In the genomic region with DNA sequence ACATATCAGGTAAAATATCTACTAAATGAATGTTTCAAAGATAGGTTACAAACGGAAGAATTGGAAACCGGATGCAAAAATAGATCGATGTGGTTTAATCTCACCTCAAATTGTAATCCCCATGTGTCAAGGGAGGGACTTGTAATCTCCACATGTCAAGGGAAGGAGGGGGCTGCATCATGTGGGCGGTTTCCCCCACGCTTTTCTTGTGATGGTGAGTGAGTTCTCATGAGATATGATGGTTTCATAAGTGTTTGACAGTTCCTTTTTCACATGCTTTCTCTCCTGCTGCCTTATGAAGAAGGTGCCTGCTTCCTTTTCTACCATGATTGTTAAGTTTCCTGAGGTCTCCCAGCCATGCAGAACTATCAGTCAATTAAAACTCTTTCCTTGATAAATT, we compare ENCODE assay signal across 1 cellular context.
TF ChIP-seq lines count a peak whose summit lies in the region.

No MANE protein-coding gene starts in this region.

TF ChIP-seq in K562, 482 proteins besides CTCF, POLR2A, EP300 and RAD21 (continued from another document):
- TF ChIP-seq, protein P1, sequence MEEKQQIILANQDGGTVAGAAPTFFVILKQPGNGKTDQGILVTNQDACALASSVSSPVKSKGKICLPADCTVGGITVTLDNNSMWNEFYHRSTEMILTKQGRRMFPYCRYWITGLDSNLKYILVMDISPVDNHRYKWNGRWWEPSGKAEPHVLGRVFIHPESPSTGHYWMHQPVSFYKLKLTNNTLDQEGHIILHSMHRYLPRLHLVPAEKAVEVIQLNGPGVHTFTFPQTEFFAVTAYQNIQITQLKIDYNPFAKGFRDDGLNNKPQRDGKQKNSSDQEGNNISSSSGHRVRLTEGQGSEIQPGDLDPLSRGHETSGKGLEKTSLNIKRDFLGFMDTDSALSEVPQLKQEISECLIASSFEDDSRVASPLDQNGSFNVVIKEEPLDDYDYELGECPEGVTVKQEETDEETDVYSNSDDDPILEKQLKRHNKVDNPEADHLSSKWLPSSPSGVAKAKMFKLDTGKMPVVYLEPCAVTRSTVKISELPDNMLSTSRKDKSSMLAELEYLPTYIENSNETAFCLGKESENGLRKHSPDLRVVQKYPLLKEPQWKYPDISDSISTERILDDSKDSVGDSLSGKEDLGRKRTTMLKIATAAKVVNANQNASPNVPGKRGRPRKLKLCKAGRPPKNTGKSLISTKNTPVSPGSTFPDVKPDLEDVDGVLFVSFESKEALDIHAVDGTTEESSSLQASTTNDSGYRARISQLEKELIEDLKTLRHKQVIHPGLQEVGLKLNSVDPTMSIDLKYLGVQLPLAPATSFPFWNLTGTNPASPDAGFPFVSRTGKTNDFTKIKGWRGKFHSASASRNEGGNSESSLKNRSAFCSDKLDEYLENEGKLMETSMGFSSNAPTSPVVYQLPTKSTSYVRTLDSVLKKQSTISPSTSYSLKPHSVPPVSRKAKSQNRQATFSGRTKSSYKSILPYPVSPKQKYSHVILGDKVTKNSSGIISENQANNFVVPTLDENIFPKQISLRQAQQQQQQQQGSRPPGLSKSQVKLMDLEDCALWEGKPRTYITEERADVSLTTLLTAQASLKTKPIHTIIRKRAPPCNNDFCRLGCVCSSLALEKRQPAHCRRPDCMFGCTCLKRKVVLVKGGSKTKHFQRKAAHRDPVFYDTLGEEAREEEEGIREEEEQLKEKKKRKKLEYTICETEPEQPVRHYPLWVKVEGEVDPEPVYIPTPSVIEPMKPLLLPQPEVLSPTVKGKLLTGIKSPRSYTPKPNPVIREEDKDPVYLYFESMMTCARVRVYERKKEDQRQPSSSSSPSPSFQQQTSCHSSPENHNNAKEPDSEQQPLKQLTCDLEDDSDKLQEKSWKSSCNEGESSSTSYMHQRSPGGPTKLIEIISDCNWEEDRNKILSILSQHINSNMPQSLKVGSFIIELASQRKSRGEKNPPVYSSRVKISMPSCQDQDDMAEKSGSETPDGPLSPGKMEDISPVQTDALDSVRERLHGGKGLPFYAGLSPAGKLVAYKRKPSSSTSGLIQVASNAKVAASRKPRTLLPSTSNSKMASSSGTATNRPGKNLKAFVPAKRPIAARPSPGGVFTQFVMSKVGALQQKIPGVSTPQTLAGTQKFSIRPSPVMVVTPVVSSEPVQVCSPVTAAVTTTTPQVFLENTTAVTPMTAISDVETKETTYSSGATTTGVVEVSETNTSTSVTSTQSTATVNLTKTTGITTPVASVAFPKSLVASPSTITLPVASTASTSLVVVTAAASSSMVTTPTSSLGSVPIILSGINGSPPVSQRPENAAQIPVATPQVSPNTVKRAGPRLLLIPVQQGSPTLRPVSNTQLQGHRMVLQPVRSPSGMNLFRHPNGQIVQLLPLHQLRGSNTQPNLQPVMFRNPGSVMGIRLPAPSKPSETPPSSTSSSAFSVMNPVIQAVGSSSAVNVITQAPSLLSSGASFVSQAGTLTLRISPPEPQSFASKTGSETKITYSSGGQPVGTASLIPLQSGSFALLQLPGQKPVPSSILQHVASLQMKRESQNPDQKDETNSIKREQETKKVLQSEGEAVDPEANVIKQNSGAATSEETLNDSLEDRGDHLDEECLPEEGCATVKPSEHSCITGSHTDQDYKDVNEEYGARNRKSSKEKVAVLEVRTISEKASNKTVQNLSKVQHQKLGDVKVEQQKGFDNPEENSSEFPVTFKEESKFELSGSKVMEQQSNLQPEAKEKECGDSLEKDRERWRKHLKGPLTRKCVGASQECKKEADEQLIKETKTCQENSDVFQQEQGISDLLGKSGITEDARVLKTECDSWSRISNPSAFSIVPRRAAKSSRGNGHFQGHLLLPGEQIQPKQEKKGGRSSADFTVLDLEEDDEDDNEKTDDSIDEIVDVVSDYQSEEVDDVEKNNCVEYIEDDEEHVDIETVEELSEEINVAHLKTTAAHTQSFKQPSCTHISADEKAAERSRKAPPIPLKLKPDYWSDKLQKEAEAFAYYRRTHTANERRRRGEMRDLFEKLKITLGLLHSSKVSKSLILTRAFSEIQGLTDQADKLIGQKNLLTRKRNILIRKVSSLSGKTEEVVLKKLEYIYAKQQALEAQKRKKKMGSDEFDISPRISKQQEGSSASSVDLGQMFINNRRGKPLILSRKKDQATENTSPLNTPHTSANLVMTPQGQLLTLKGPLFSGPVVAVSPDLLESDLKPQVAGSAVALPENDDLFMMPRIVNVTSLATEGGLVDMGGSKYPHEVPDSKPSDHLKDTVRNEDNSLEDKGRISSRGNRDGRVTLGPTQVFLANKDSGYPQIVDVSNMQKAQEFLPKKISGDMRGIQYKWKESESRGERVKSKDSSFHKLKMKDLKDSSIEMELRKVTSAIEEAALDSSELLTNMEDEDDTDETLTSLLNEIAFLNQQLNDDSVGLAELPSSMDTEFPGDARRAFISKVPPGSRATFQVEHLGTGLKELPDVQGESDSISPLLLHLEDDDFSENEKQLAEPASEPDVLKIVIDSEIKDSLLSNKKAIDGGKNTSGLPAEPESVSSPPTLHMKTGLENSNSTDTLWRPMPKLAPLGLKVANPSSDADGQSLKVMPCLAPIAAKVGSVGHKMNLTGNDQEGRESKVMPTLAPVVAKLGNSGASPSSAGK (IDR thresholded peaks at IDR 0.05), result peak; percentile 33; the same call in 1 of the 2 replicates
- TF ChIP-seq, protein P2, sequence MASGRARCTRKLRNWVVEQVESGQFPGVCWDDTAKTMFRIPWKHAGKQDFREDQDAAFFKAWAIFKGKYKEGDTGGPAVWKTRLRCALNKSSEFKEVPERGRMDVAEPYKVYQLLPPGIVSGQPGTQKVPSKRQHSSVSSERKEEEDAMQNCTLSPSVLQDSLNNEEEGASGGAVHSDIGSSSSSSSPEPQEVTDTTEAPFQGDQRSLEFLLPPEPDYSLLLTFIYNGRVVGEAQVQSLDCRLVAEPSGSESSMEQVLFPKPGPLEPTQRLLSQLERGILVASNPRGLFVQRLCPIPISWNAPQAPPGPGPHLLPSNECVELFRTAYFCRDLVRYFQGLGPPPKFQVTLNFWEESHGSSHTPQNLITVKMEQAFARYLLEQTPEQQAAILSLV (tag; IDR thresholded peaks at IDR 0.05), result peak; percentile 76; the same call in 1 of the 2 replicates
- TF ChIP-seq FUS (optimal IDR thresholded peaks at IDR 0.05; ENCODE audit: low read depth, low read length) (no peak), POLR3A (IDR thresholded peaks at IDR 0.05; ENCODE audit: borderline replicate concordance, extremely low read depth, insufficient read depth, insufficient read length) (no peak), L3MBTL2 (IDR thresholded peaks at IDR 0.05) (peak; percentile 35; the same call in 1 of the 2 replicates), DMBX1 (CRISPR knock-in tag; IDR thresholded peaks at IDR 0.05; ENCODE audit: borderline replicate concordance) (0 out of 2 replicates have a peak, but pooled peaks have one; percentile 18), CEBPG (CRISPR knock-in tag; IDR thresholded peaks at IDR 0.05) (no peak), CEBPG (tag; conservative IDR thresholded peaks at IDR 0.05 in 1 of 2, IDR thresholded peaks at IDR 0.05 in 1 of 2) (peak in 1 of 2 experiments; percentile 59; a peak in 2 of 4 replicates), MAFF (IDR thresholded peaks at IDR 0.05; ENCODE audit: low read length) (no peak), CEBPB (tag; IDR thresholded peaks at IDR 0.05) (peak; percentile 53), POLR2G (IDR thresholded peaks at IDR 0.05; ENCODE audit: low read depth, low read length) (no peak), ZNF75A (CRISPR knock-in tag; IDR thresholded peaks at IDR 0.05) (no peak), ZZZ3 (IDR thresholded peaks at IDR 0.05) (no peak), ZNF41 (CRISPR knock-in tag; conservative IDR thresholded peaks at IDR 0.05) (no peak), HDAC3 (IDR thresholded peaks at IDR 0.05; ENCODE audit: borderline replicate concordance, partially characterized antibody) (no peak)
- TF ChIP-seq, protein P3, sequence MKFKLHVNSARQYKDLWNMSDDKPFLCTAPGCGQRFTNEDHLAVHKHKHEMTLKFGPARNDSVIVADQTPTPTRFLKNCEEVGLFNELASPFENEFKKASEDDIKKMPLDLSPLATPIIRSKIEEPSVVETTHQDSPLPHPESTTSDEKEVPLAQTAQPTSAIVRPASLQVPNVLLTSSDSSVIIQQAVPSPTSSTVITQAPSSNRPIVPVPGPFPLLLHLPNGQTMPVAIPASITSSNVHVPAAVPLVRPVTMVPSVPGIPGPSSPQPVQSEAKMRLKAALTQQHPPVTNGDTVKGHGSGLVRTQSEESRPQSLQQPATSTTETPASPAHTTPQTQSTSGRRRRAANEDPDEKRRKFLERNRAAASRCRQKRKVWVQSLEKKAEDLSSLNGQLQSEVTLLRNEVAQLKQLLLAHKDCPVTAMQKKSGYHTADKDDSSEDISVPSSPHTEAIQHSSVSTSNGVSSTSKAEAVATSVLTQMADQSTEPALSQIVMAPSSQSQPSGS (CRISPR knock-in tag; IDR thresholded peaks at IDR 0.05), result no peak
- TF ChIP-seq, protein P4, sequence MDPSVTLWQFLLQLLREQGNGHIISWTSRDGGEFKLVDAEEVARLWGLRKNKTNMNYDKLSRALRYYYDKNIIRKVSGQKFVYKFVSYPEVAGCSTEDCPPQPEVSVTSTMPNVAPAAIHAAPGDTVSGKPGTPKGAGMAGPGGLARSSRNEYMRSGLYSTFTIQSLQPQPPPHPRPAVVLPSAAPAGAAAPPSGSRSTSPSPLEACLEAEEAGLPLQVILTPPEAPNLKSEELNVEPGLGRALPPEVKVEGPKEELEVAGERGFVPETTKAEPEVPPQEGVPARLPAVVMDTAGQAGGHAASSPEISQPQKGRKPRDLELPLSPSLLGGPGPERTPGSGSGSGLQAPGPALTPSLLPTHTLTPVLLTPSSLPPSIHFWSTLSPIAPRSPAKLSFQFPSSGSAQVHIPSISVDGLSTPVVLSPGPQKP (CRISPR knock-in tag; IDR thresholded peaks at IDR 0.05), result no peak
- TF ChIP-seq, protein P5, sequence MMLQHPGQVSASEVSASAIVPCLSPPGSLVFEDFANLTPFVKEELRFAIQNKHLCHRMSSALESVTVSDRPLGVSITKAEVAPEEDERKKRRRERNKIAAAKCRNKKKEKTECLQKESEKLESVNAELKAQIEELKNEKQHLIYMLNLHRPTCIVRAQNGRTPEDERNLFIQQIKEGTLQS (IDR thresholded peaks at IDR 0.05), result peak; percentile 34; the same call in 1 of the 2 replicates
- TF ChIP-seq, protein P5 (CRISPR knock-in tag; conservative IDR thresholded peaks at IDR 0.05), result no peak
